1 cellular context compared by ENCODE assay signal in genomic region chr3:47163990-47164848, GRCh38.
TF ChIP-seq lines count a peak whose summit lies in the region.

A gene with protein sequence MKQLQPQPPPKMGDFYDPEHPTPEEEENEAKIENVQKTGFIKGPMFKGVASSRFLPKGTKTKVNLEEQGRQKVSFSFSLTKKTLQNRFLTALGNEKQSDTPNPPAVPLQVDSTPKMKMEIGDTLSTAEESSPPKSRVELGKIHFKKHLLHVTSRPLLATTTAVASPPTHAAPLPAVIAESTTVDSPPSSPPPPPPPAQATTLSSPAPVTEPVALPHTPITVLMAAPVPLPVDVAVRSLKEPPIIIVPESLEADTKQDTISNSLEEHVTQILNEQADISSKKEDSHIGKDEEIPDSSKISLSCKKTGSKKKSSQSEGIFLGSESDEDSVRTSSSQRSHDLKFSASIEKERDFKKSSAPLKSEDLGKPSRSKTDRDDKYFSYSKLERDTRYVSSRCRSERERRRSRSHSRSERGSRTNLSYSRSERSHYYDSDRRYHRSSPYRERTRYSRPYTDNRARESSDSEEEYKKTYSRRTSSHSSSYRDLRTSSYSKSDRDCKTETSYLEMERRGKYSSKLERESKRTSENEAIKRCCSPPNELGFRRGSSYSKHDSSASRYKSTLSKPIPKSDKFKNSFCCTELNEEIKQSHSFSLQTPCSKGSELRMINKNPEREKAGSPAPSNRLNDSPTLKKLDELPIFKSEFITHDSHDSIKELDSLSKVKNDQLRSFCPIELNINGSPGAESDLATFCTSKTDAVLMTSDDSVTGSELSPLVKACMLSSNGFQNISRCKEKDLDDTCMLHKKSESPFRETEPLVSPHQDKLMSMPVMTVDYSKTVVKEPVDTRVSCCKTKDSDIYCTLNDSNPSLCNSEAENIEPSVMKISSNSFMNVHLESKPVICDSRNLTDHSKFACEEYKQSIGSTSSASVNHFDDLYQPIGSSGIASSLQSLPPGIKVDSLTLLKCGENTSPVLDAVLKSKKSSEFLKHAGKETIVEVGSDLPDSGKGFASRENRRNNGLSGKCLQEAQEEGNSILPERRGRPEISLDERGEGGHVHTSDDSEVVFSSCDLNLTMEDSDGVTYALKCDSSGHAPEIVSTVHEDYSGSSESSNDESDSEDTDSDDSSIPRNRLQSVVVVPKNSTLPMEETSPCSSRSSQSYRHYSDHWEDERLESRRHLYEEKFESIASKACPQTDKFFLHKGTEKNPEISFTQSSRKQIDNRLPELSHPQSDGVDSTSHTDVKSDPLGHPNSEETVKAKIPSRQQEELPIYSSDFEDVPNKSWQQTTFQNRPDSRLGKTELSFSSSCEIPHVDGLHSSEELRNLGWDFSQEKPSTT (N-terminal part only) (minus strand): TSS chr3:47164113. CDS start chr3:47163924, 189 bp downstream.

TF ChIP-seq in HepG2, 621 proteins besides CTCF, POLR2A, EP300 and RAD21 (continued from another document and continues in another):
- TF ChIP-seq ZHX2 (IDR thresholded peaks at IDR 0.05; ENCODE audit: low read depth) = no peak; the same call in 1 of the 2 replicates
- TF ChIP-seq ZHX2 (CRISPR knock-in tag; IDR thresholded peaks at IDR 0.05; ENCODE audit: borderline replicate concordance) = no peak
- TF ChIP-seq SP1 (IDR thresholded peaks at IDR 0.05) = no peak
- TF ChIP-seq SP1 (CRISPR knock-in tag; IDR thresholded peaks at IDR 0.05) = peak; percentile 78
- no peak for TF ChIP-seq TERF1 (CRISPR knock-in tag; IDR thresholded peaks at IDR 0.05)
- TF ChIP-seq, protein P1, sequence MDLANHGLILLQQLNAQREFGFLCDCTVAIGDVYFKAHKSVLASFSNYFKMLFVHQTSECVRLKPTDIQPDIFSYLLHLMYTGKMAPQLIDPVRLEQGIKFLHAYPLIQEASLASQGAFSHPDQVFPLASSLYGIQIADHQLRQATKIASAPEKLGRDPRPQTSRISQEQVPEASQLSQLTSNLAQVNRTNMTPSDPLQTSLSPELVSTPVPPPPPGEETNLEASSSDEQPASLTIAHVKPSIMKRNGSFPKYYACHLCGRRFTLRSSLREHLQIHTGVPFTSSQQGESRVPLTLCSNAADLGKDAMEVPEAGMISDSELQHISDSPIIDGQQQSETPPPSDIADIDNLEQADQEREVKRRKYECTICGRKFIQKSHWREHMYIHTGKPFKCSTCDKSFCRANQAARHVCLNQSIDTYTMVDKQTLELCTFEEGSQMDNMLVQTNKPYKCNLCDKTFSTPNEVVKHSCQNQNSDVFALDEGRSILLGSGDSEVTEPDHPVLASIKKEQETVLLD (CRISPR knock-in tag; IDR thresholded peaks at IDR 0.05; ENCODE audit: low read depth) = peak; percentile 82; the same call in 1 of the 2 replicates
- TF ChIP-seq, protein P2, sequence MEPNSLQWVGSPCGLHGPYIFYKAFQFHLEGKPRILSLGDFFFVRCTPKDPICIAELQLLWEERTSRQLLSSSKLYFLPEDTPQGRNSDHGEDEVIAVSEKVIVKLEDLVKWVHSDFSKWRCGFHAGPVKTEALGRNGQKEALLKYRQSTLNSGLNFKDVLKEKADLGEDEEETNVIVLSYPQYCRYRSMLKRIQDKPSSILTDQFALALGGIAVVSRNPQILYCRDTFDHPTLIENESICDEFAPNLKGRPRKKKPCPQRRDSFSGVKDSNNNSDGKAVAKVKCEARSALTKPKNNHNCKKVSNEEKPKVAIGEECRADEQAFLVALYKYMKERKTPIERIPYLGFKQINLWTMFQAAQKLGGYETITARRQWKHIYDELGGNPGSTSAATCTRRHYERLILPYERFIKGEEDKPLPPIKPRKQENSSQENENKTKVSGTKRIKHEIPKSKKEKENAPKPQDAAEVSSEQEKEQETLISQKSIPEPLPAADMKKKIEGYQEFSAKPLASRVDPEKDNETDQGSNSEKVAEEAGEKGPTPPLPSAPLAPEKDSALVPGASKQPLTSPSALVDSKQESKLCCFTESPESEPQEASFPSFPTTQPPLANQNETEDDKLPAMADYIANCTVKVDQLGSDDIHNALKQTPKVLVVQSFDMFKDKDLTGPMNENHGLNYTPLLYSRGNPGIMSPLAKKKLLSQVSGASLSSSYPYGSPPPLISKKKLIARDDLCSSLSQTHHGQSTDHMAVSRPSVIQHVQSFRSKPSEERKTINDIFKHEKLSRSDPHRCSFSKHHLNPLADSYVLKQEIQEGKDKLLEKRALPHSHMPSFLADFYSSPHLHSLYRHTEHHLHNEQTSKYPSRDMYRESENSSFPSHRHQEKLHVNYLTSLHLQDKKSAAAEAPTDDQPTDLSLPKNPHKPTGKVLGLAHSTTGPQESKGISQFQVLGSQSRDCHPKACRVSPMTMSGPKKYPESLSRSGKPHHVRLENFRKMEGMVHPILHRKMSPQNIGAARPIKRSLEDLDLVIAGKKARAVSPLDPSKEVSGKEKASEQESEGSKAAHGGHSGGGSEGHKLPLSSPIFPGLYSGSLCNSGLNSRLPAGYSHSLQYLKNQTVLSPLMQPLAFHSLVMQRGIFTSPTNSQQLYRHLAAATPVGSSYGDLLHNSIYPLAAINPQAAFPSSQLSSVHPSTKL (CRISPR knock-in tag; IDR thresholded peaks at IDR 0.05) = 0 out of 2 replicates have a peak, but pooled peaks have one; percentile 17
- TF ChIP-seq, protein P3, sequence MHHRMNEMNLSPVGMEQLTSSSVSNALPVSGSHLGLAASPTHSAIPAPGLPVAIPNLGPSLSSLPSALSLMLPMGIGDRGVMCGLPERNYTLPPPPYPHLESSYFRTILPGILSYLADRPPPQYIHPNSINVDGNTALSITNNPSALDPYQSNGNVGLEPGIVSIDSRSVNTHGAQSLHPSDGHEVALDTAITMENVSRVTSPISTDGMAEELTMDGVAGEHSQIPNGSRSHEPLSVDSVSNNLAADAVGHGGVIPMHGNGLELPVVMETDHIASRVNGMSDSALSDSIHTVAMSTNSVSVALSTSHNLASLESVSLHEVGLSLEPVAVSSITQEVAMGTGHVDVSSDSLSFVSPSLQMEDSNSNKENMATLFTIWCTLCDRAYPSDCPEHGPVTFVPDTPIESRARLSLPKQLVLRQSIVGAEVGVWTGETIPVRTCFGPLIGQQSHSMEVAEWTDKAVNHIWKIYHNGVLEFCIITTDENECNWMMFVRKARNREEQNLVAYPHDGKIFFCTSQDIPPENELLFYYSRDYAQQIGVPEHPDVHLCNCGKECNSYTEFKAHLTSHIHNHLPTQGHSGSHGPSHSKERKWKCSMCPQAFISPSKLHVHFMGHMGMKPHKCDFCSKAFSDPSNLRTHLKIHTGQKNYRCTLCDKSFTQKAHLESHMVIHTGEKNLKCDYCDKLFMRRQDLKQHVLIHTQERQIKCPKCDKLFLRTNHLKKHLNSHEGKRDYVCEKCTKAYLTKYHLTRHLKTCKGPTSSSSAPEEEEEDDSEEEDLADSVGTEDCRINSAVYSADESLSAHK (CRISPR knock-in tag; IDR thresholded peaks at IDR 0.05; ENCODE audit: borderline replicate concordance) = no peak
- TF ChIP-seq SP140L (CRISPR knock-in tag; IDR thresholded peaks at IDR 0.05; ENCODE audit: borderline replicate concordance) = no peak
- peak; percentile 42 for TF ChIP-seq STAG1 (CRISPR knock-in tag; IDR thresholded peaks at IDR 0.05)
- TF ChIP-seq ZNF20 (CRISPR knock-in tag; IDR thresholded peaks at IDR 0.05) = peak; percentile 76; the same call in 1 of the 2 replicates
- TF ChIP-seq RFX3 (CRISPR knock-in tag; IDR thresholded peaks at IDR 0.05) = no peak
- TF ChIP-seq PTBP1 (IDR thresholded peaks at IDR 0.05; ENCODE audit: low read depth, low read length, poor library complexity, severe bottlenecking) = no peak
- no peak; the same call in 1 of the 2 replicates for TF ChIP-seq HES4 (CRISPR knock-in tag; IDR thresholded peaks at IDR 0.05; ENCODE audit: borderline replicate concordance)
- peak; percentile 67; the same call in 1 of the 2 replicates for TF ChIP-seq SKIL (CRISPR knock-in tag; IDR thresholded peaks at IDR 0.05; ENCODE audit: borderline replicate concordance)
- TF ChIP-seq ELK4 (CRISPR knock-in tag; IDR thresholded peaks at IDR 0.05; ENCODE audit: borderline replicate concordance) = peak; percentile 64; the same call in 1 of the 2 replicates
- TF ChIP-seq ZBED4 (CRISPR knock-in tag; IDR thresholded peaks at IDR 0.05; ENCODE audit: borderline replicate concordance) = peak; percentile 90; the same call in 1 of the 2 replicates
- no peak for TF ChIP-seq ZNF367 (CRISPR knock-in tag; IDR thresholded peaks at IDR 0.05; ENCODE audit: borderline replicate concordance)
- no peak for TF ChIP-seq ZNF879 (CRISPR knock-in tag; IDR thresholded peaks at IDR 0.05)
